In genomic region chr19:41362143-41362847, GRCh38 we compare ENCODE assay signal across 11 cellular contexts. TPM values are rescaled to one million over a fixed set of nuclear protein-coding genes. Genes with fewer than 3 reads are reported as not detected.
DNase-seq lines count a peak whose midpoint lies in the region; ATAC-seq and TF ChIP-seq lines count a peak whose summit lies in the region.
"Had no signal": no experiment of that assay in that cellular context is flagged by ENCODE, and none has a peak within 500 bp of the region (broad histone marks: within the 10 kb centered on the region; RNA-seq: fewer than 3 reads in every experiment).

No MANE protein-coding gene starts in this region.

- no peak overlapping the region for H3K4me2 ChIP-seq in PC-3 (ENCODE audit: low read length)
- H3K4me2 ChIP-seq in trophoblast cell (ENCODE audit: low read length): no peak overlapping the region

- H3K9me3 ChIP-seq in PC-3 (ENCODE audit: low read length) (no peaks in the 10 kb centered on the region), esophagus squamous epithelium (no peaks in the 10 kb centered on the region), trophoblast cell (ENCODE audit: insufficient read depth, low read depth, low read length) (peaks cover 1% of the 10 kb centered on the region)

- no peaks in the 10 kb centered on the region for H3K9me3 Mint-ChIP-seq in activated CD4-positive, alpha-beta T cell treated with anti-CD3 and anti-CD28 coated beads, Interleukin-2, amount 10 ng/mL, durations not matched to agents 7 days and 5 days
- H3K9me3 Mint-ChIP-seq in activated CD4-positive, alpha-beta T cell treated with anti-CD3 and anti-CD28 coated beads, Interleukin-2, amount 10 ng/mL, durations not matched to agents 24 days and 14 days: no peaks in the 10 kb centered on the region

- H3K4me3 ChIP-seq in PC-3 (ENCODE audit: low read length) (no peak overlapping the region), esophagus squamous epithelium (no peak overlapping the region), trophoblast cell (ENCODE audit: low read depth, low read length) (no peak overlapping the region)
- H3K4me3 ChIP-seq: cardiac muscle cell had no signal

- no TSS peak for BruUV-seq in PC-3 (replicated peaks; lab: Mats Ljungman, UMichigan)

- H3K27ac ChIP-seq in PC-3 (ENCODE audit: low read length) (no peak overlapping the region), esophagus squamous epithelium (peak overlapping the region; percentile 87 to 98 (median 95)), trophoblast cell (ENCODE audit: low read depth, low read length) (no peak overlapping the region)
- H3K27ac ChIP-seq: cardiac muscle cell had no signal

- H3K79me2 ChIP-seq in PC-3 (ENCODE audit: low read length) (peaks cover 15% of the 10 kb centered on the region), trophoblast cell (ENCODE audit: control insufficient read depth, insufficient read depth, low read length, poor library complexity) (peaks cover 2% of the 10 kb centered on the region)

- no peak for DNase-seq in activated CD4-positive, alpha-beta T cell treated with anti-CD3 and anti-CD28 coated beads, Interleukin-2, amount 10 ng/mL, durations not matched to agents 7 days and 5 days
- no peak for DNase-seq in activated CD4-positive, alpha-beta T cell treated with anti-CD3 and anti-CD28 coated beads, Interleukin-2, amount 10 ng/mL, durations not matched to agents 24 days and 14 days
- DNase-seq in PC-3: peak; percentile 24
- DNase-seq in esophagus squamous epithelium (lab: John Stamatoyannopoulos, UW): no peak
- peak; percentile 61 to 78 for DNase-seq in trophoblast cell
- DNase-seq in GM13977 (ENCODE audit: low spot score): no peak
- DNase-seq in NCI-H524 (lab: John Stamatoyannopoulos, UW): no peak
- DNase-seq in erythroblast (lab: John Stamatoyannopoulos, UW): no peak
- DNase-seq: activated CD8-positive, alpha-beta memory T cell treated with anti-CD3 and anti-CD28 coated beads, Interleukin-2, amount 50 U/mL, for 4 hours; NCI-H1417 treated with DMSO at 0.1 percent for 48 hours had no signal

- no peak overlapping the region for H2BK12ac ChIP-seq in trophoblast cell (ENCODE audit: low read length)

- POLR2A ChIA-PET in activated CD4-positive, alpha-beta T cell treated with anti-CD3 and anti-CD28 coated beads, Interleukin-2, amount 10 ng/mL, durations not matched to agents 7 days and 5 days (lab: Charles Lee): no interaction called here
- POLR2A ChIA-PET in PC-3 (lab: Charles Lee; ENCODE audit: unreplicated experiment): no interaction called here

- H3K4me1 Mint-ChIP-seq in activated CD4-positive, alpha-beta T cell treated with anti-CD3 and anti-CD28 coated beads, Interleukin-2, amount 10 ng/mL, durations not matched to agents 7 days and 5 days: peaks cover 54% of the 10 kb centered on the region
- H3K4me1 Mint-ChIP-seq in activated CD4-positive, alpha-beta T cell treated with anti-CD3 and anti-CD28 coated beads, Interleukin-2, amount 10 ng/mL, durations not matched to agents 24 days and 14 days: peaks cover 40% of the 10 kb centered on the region

- H4K12ac ChIP-seq in trophoblast cell (ENCODE audit: low read depth, low read length): no peak overlapping the region

- ATAC-seq in PC-3: no peak; the same call in 1 of the 2 replicates

- H3K9ac ChIP-seq in PC-3 (ENCODE audit: low read length) (no peak overlapping the region), trophoblast cell (ENCODE audit: low read length) (no peak overlapping the region)

- H2AK5ac ChIP-seq in trophoblast cell (ENCODE audit: low read length): no peak overlapping the region

- H3K14ac ChIP-seq in trophoblast cell (ENCODE audit: low read length): no peak overlapping the region

- H2BK5ac ChIP-seq in trophoblast cell (ENCODE audit: low read depth, low read length, poor library complexity): no peak overlapping the region

- H3K18ac ChIP-seq in trophoblast cell (ENCODE audit: low read length): no peak overlapping the region

- TF ChIP-seq CTCF in PC-3 (conservative IDR thresholded peaks at IDR 0.05; ENCODE audit: low read depth, low read length) (no peak), esophagus squamous epithelium (IDR thresholded peaks at IDR 0.05) (no peak), GM13977 (IDR thresholded peaks at IDR 0.05; ENCODE audit: extremely low read depth, insufficient read depth, missing control alignments) (no peak)

- H3K36me3 Mint-ChIP-seq in activated CD4-positive, alpha-beta T cell treated with anti-CD3 and anti-CD28 coated beads, Interleukin-2, amount 10 ng/mL, durations not matched to agents 7 days and 5 days (ENCODE audit: low read depth): peaks cover 15% of the 10 kb centered on the region
- peaks cover 13% of the 10 kb centered on the region for H3K36me3 Mint-ChIP-seq in activated CD4-positive, alpha-beta T cell treated with anti-CD3 and anti-CD28 coated beads, Interleukin-2, amount 10 ng/mL, durations not matched to agents 24 days and 14 days (ENCODE audit: low read depth)

- no peak for TF ChIP-seq POLR2A in esophagus squamous epithelium (IDR thresholded peaks at IDR 0.05)
- TF ChIP-seq POLR2A in erythroblast (IDR thresholded peaks at IDR 0.05; ENCODE audit: low read length): no peak

- H3K79me1 ChIP-seq in trophoblast cell (ENCODE audit: low read length): peaks cover 8% of the 10 kb centered on the region

- peaks cover 21% of the 10 kb centered on the region for H3K4me1 ChIP-seq in PC-3 (ENCODE audit: insufficient read depth, low read length)
- H3K4me1 ChIP-seq in esophagus squamous epithelium: peaks cover 3 to 38% (median 13%) of the 10 kb centered on the region in 3 donors
- peaks cover 4 to 6% of the 10 kb centered on the region in 2 experiments for H3K4me1 ChIP-seq in trophoblast cell (ENCODE audit: control insufficient read depth in 1 of 2, insufficient read depth in 2 of 2, low read length in 2 of 2)

- no peaks in the 10 kb centered on the region for H3F3A ChIP-seq in PC-3 (ENCODE audit: low read length, unreplicated experiment)

- H3K4me3 Mint-ChIP-seq in activated CD4-positive, alpha-beta T cell treated with anti-CD3 and anti-CD28 coated beads, Interleukin-2, amount 10 ng/mL, durations not matched to agents 7 days and 5 days: peak overlapping the region; percentile 95
- no peak overlapping the region for H3K4me3 Mint-ChIP-seq in activated CD4-positive, alpha-beta T cell treated with anti-CD3 and anti-CD28 coated beads, Interleukin-2, amount 10 ng/mL, durations not matched to agents 24 days and 14 days

- H4K91ac ChIP-seq in trophoblast cell (ENCODE audit: low read depth, low read length): no peak overlapping the region

- H3K36me3 ChIP-seq in PC-3 (ENCODE audit: low read depth, low read length) (no peaks in the 10 kb centered on the region), esophagus squamous epithelium (no peaks in the 10 kb centered on the region), trophoblast cell (ENCODE audit: control insufficient read depth in 1 of 2, insufficient read depth in 2 of 2, low read length in 2 of 2) (no peaks in the 10 kb centered on the region)
- H3K36me3 ChIP-seq: cardiac muscle cell had no signal

- H3K4ac ChIP-seq in trophoblast cell (ENCODE audit: low read depth, low read length): no peak overlapping the region

- no peak overlapping the region for H2BK120ac ChIP-seq in trophoblast cell (ENCODE audit: insufficient read depth, low read length, poor library complexity)

- no peak overlapping the region for H4K8ac ChIP-seq in trophoblast cell (ENCODE audit: low read depth, low read length)

- H3K23ac ChIP-seq in trophoblast cell (ENCODE audit: low read length): no peak overlapping the region

- in situ Hi-C loops in GM13977 (cut with MboI; ENCODE audit: low pct_unique_long_range_greater_than_20kb, low sequenced_read_pairs, unreplicated experiment): no loop called here

- no peak overlapping the region for H2AFZ ChIP-seq in PC-3 (ENCODE audit: low read length)
- H2AFZ ChIP-seq in trophoblast cell (ENCODE audit: insufficient read depth, low read length, poor library complexity): no peak overlapping the region

- no peaks in the 10 kb centered on the region for H4K20me1 ChIP-seq in PC-3 (ENCODE audit: low read length)

- no peaks in the 10 kb centered on the region for H3K9me2 ChIP-seq in PC-3 (replicated peaks; ENCODE audit: low read length)

- intact Hi-C loops in activated CD4-positive, alpha-beta T cell treated with anti-CD3 and anti-CD28 coated beads, Interleukin-2, amount 10 ng/mL, durations not matched to agents 24 days and 14 days (cut with micrococcal nuclease): loop anchor here (5.0 kb wide), 1 partner anchor 170 kb away; no protein-coding TSS in a partner anchor
- intact Hi-C loops in PC-3 (cut with micrococcal nuclease): no loop called here
- intact Hi-C loops in esophagus squamous epithelium (cut with DNase I): no loop called here

- CTCF ChIA-PET in activated CD4-positive, alpha-beta T cell treated with anti-CD3 and anti-CD28 coated beads, Interleukin-2, amount 10 ng/mL, durations not matched to agents 7 days and 5 days (lab: Charles Lee): interaction anchor here (0.6 kb wide), 2 partner anchors 118 to 449 kb away, joined by 3 read pairs; no protein-coding TSS in a partner anchor
- CTCF ChIA-PET in PC-3 (lab: Charles Lee): no interaction called here

- peak overlapping the region; percentile 99 for H3K27ac Mint-ChIP-seq in activated CD4-positive, alpha-beta T cell treated with anti-CD3 and anti-CD28 coated beads, Interleukin-2, amount 10 ng/mL, durations not matched to agents 7 days and 5 days
- H3K27ac Mint-ChIP-seq in activated CD4-positive, alpha-beta T cell treated with anti-CD3 and anti-CD28 coated beads, Interleukin-2, amount 10 ng/mL, durations not matched to agents 24 days and 14 days: no peak overlapping the region

- WGBS in esophagus squamous epithelium, 2 donors: 70 to 76% methylated on average over 10 of the region's 10 CpGs
- no CpG with 5 or more reads among the region's 10 CpGs for WGBS in trophoblast cell (ENCODE audit: extremely low coverage, insufficient coverage, insufficient read length)

- no peaks in the 10 kb centered on the region for H3K27me3 Mint-ChIP-seq in activated CD4-positive, alpha-beta T cell treated with anti-CD3 and anti-CD28 coated beads, Interleukin-2, amount 10 ng/mL, durations not matched to agents 7 days and 5 days
- H3K27me3 Mint-ChIP-seq in activated CD4-positive, alpha-beta T cell treated with anti-CD3 and anti-CD28 coated beads, Interleukin-2, amount 10 ng/mL, durations not matched to agents 24 days and 14 days: no peaks in the 10 kb centered on the region

- H3K27me3 ChIP-seq in PC-3 (ENCODE audit: low read length): no peaks in the 10 kb centered on the region
- no peaks in the 10 kb centered on the region for H3K27me3 ChIP-seq in esophagus squamous epithelium
- H3K27me3 ChIP-seq in trophoblast cell (ENCODE audit: insufficient read depth, low read length): no peaks in the 10 kb centered on the region
- H3K27me3 ChIP-seq: cardiac muscle cell had no signal

RNA-seq across cellular contexts. Expression of gene B9D2, which starts 1.7 kb away (rescaled TPM):
- 10 to 100 TPM; 11.6 to 11.7 TPM for total RNA-seq in activated CD4-positive, alpha-beta T cell treated with anti-CD3 and anti-CD28 coated beads, Interleukin-2, amount 10 ng/mL, durations not matched to agents 7 days and 5 days
- 6.3 and 8.6 TPM in 2 replicates for total RNA-seq in activated CD4-positive, alpha-beta T cell treated with anti-CD3 and anti-CD28 coated beads, Interleukin-2, amount 10 ng/mL, durations not matched to agents 24 days and 14 days
- 3.8 and 4.4 TPM in 2 replicates for total RNA-seq in PC-3 (2014; rRNA removed)
- total RNA-seq in esophagus squamous epithelium: 1 to 10 TPM; 2.5 to 4.6 (median 3.7) TPM
- polyA plus RNA-seq in trophoblast cell (2013): 3.2 TPM in 2 replicates

RNA-seq across cellular contexts. Expression of gene TGFB1, which starts 8.6 kb away (rescaled TPM):
- 100 to 1,000 TPM; 194 TPM for total RNA-seq in activated CD4-positive, alpha-beta T cell treated with anti-CD3 and anti-CD28 coated beads, Interleukin-2, amount 10 ng/mL, durations not matched to agents 7 days and 5 days
- total RNA-seq in activated CD4-positive, alpha-beta T cell treated with anti-CD3 and anti-CD28 coated beads, Interleukin-2, amount 10 ng/mL, durations not matched to agents 24 days and 14 days: 125 and 127 TPM in 2 replicates
- total RNA-seq in PC-3 (2014; rRNA removed) (16.4 and 23.4 TPM in 2 replicates), esophagus squamous epithelium (10 to 100 TPM; 13.6 to 36.2 (median 31.9) TPM)
- polyA plus RNA-seq in trophoblast cell (2013): 140 and 142 TPM in 2 replicates

RNA-seq across cellular contexts. Expression of gene TMEM91, which starts 14.0 kb away (rescaled TPM):
- 1 to 10 TPM; 5.4 to 5.6 TPM for total RNA-seq in activated CD4-positive, alpha-beta T cell treated with anti-CD3 and anti-CD28 coated beads, Interleukin-2, amount 10 ng/mL, durations not matched to agents 7 days and 5 days
- 4.2 and 5.8 TPM in 2 replicates for total RNA-seq in activated CD4-positive, alpha-beta T cell treated with anti-CD3 and anti-CD28 coated beads, Interleukin-2, amount 10 ng/mL, durations not matched to agents 24 days and 14 days
- total RNA-seq in PC-3 (2014; rRNA removed): 2.4 and 3.6 TPM in 2 replicates
- total RNA-seq in esophagus squamous epithelium: 10 to 100 TPM in 2 of 4 donors, 1 to 10 TPM in 2; 6.2 to 15.8 (median 9.3) TPM
- 2.8 and 3.3 TPM in 2 replicates for polyA plus RNA-seq in trophoblast cell (2013)

RNA-seq across cellular contexts. Expression of gene EXOSC5, which starts 34.9 kb away (rescaled TPM):
- total RNA-seq in activated CD4-positive, alpha-beta T cell treated with anti-CD3 and anti-CD28 coated beads, Interleukin-2, amount 10 ng/mL, durations not matched to agents 7 days and 5 days: 10 to 100 TPM; 21.1 to 26.9 TPM
- 65.8 and 69.2 TPM in 2 replicates for total RNA-seq in activated CD4-positive, alpha-beta T cell treated with anti-CD3 and anti-CD28 coated beads, Interleukin-2, amount 10 ng/mL, durations not matched to agents 24 days and 14 days
- 40.8 and 41.5 TPM in 2 replicates for total RNA-seq in PC-3 (2014; rRNA removed)
- 10 to 100 TPM; 22.4 to 37.0 (median 28.6) TPM for total RNA-seq in esophagus squamous epithelium
- polyA plus RNA-seq in trophoblast cell (2013): 8.1 and 8.4 TPM in 2 replicates

RNA-seq across cellular contexts. Expression of gene BCKDHA, which starts 35.3 kb away (rescaled TPM):
- 10 to 100 TPM; 12.7 TPM for total RNA-seq in activated CD4-positive, alpha-beta T cell treated with anti-CD3 and anti-CD28 coated beads, Interleukin-2, amount 10 ng/mL, durations not matched to agents 7 days and 5 days
- total RNA-seq in activated CD4-positive, alpha-beta T cell treated with anti-CD3 and anti-CD28 coated beads, Interleukin-2, amount 10 ng/mL, durations not matched to agents 24 days and 14 days: 11.4 and 20.1 TPM in 2 replicates
- 49.2 and 53.1 TPM in 2 replicates for total RNA-seq in PC-3 (2014; rRNA removed)
- total RNA-seq in esophagus squamous epithelium: 10 to 100 TPM; 55.1 to 87.2 (median 58.6) TPM
- 26.2 and 26.4 TPM in 2 replicates for polyA plus RNA-seq in trophoblast cell (2013)

Comparison
In these comparisons a context has a peak if more than half of its experiments do, and no peak if none do; other contexts are left out.
1. DNase-seq: peak in PC-3 (single experiment) and trophoblast cell (2 of 2); none in activated CD4-positive, alpha-beta T cell treated with anti-CD3 and anti-CD28 coated beads, Interleukin-2, amount 10 ng/mL, durations not matched to agents 7 days and 5 days (single experiment), activated CD4-positive, alpha-beta T cell treated with anti-CD3 and anti-CD28 coated beads, Interleukin-2, amount 10 ng/mL, durations not matched to agents 24 days and 14 days (single experiment), esophagus squamous epithelium (single experiment), GM13977 (single experiment), NCI-H524 (0 of 2) and erythroblast (0 of 2).
2. H3K27ac ChIP-seq: peak in esophagus squamous epithelium (4 of 4); none in PC-3 (single experiment) and trophoblast cell (single experiment).